1 cellular context compared by ENCODE assay signal in the genomic region with DNA sequence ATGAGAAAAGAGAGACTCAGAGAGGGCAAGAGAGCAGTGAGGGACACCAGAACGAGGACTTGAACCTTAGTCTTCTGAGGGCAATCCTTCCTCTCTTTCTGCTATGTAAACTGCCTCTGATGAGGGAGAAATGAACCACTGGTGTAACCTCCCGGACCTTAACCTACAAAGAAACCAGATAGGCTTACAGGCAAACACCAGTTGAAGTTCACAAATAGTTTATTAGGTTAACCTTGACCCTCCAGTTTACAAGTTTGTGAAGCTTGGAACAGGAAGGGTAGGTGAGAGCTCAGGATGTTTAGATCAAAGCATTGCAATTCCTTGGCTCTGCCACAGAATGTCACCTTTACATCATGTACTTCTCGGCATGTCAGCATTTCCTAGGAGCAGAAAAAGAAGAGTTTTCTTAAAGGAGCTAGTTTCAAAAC.
A peak's percentile ranks its signal among the peaks of the same experiment; 100 is the strongest.
TF ChIP-seq lines count a peak whose summit lies in the region.

No MANE protein-coding gene starts in this region.

TF ChIP-seq in HepG2, 621 proteins besides CTCF, POLR2A, EP300 and RAD21 (continued from another document and continues in another):
- TF ChIP-seq, protein P1, sequence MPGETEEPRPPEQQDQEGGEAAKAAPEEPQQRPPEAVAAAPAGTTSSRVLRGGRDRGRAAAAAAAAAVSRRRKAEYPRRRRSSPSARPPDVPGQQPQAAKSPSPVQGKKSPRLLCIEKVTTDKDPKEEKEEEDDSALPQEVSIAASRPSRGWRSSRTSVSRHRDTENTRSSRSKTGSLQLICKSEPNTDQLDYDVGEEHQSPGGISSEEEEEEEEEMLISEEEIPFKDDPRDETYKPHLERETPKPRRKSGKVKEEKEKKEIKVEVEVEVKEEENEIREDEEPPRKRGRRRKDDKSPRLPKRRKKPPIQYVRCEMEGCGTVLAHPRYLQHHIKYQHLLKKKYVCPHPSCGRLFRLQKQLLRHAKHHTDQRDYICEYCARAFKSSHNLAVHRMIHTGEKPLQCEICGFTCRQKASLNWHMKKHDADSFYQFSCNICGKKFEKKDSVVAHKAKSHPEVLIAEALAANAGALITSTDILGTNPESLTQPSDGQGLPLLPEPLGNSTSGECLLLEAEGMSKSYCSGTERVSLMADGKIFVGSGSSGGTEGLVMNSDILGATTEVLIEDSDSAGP (CRISPR knock-in tag; IDR thresholded peaks at IDR 0.05; ENCODE audit: borderline replicate concordance) = no peak; the same call in 1 of the 2 replicates
- no peak for TF ChIP-seq SCMH1 (CRISPR knock-in tag; IDR thresholded peaks at IDR 0.05; ENCODE audit: borderline replicate concordance)
- TF ChIP-seq, protein P2, sequence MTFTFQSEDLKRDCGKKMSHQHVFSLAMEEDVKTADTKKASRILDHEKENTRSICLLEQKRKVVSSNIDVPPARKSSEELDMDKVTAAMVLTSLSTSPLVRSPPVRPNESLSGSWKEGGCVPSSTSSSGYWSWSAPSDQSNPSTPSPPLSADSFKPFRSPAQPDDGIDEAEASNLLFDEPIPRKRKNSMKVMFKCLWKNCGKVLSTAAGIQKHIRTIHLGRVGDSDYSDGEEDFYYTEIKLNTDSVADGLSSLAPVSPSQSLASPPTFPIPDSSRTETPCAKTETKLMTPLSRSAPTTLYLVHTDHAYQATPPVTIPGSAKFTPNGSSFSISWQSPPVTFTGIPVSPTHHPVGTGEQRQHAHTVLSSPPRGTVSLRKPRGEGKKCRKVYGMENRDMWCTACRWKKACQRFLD (CRISPR knock-in tag; IDR thresholded peaks at IDR 0.05; ENCODE audit: borderline replicate concordance) = no peak
- TF ChIP-seq, protein P3, sequence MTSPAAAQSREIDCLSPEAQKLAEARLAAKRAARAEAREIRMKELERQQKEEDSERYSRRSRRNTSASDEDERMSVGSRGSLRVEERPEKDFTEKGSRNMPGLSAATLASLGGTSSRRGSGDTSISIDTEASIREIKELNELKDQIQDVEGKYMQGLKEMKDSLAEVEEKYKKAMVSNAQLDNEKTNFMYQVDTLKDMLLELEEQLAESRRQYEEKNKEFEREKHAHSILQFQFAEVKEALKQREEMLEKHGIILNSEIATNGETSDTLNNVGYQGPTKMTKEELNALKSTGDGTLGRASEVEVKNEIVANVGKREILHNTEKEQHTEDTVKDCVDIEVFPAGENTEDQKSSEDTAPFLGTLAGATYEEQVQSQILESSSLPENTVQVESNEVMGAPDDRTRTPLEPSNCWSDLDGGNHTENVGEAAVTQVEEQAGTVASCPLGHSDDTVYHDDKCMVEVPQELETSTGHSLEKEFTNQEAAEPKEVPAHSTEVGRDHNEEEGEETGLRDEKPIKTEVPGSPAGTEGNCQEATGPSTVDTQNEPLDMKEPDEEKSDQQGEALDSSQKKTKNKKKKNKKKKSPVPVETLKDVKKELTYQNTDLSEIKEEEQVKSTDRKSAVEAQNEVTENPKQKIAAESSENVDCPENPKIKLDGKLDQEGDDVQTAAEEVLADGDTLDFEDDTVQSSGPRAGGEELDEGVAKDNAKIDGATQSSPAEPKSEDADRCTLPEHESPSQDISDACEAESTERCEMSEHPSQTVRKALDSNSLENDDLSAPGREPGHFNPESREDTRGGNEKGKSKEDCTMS (CRISPR knock-in tag; conservative IDR thresholded peaks at IDR 0.05) = no peak
- TF ChIP-seq ELF3 (CRISPR knock-in tag; IDR thresholded peaks at IDR 0.05) = peak; percentile 65; the same call in 1 of the 2 replicates
- TF ChIP-seq MAFK (conservative IDR thresholded peaks at IDR 0.05 in 1 of 2, IDR thresholded peaks at IDR 0.05 in 1 of 2; ENCODE audit: low read length in 2 of 2) = peak; percentile 71 to 74
- TF ChIP-seq FOXK1 (CRISPR knock-in tag; IDR thresholded peaks at IDR 0.05; ENCODE audit: borderline replicate concordance, low read depth) = peak; percentile 61; the same call in 1 of the 2 replicates
- TF ChIP-seq ZNF83 (CRISPR knock-in tag; IDR thresholded peaks at IDR 0.05; ENCODE audit: borderline replicate concordance) = no peak
- TF ChIP-seq FOXK2 (IDR thresholded peaks at IDR 0.05) = no peak
- TF ChIP-seq ZNF761 (CRISPR knock-in tag; conservative IDR thresholded peaks at IDR 0.05) = no peak
- peak; percentile 84 for TF ChIP-seq ZMYM4 (CRISPR knock-in tag; IDR thresholded peaks at IDR 0.05)
- no peak for TF ChIP-seq RBFOX2 (IDR thresholded peaks at IDR 0.05; ENCODE audit: low read depth, low read length)
- TF ChIP-seq, protein P4, sequence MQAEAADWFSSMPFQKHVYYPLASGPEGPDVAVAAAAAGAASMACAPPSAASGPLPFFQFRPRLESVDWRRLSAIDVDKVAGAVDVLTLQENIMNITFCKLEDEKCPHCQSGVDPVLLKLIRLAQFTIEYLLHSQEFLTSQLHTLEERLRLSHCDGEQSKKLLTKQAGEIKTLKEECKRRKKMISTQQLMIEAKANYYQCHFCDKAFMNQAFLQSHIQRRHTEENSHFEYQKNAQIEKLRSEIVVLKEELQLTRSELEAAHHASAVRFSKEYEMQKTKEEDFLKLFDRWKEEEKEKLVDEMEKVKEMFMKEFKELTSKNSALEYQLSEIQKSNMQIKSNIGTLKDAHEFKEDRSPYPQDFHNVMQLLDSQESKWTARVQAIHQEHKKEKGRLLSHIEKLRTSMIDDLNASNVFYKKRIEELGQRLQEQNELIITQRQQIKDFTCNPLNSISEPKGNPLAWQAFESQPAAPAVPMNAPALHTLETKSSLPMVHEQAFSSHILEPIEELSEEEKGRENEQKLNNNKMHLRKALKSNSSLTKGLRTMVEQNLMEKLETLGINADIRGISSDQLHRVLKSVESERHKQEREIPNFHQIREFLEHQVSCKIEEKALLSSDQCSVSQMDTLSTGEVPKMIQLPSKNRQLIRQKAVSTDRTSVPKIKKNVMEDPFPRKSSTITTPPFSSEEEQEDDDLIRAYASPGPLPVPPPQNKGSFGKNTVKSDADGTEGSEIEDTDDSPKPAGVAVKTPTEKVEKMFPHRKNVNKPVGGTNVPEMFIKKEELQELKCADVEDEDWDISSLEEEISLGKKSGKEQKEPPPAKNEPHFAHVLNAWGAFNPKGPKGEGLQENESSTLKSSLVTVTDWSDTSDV (CRISPR knock-in tag; IDR thresholded peaks at IDR 0.05) = no peak
- TF ChIP-seq ZNF629 (CRISPR knock-in tag; conservative IDR thresholded peaks at IDR 0.05) = no peak
- TF ChIP-seq, protein P5, sequence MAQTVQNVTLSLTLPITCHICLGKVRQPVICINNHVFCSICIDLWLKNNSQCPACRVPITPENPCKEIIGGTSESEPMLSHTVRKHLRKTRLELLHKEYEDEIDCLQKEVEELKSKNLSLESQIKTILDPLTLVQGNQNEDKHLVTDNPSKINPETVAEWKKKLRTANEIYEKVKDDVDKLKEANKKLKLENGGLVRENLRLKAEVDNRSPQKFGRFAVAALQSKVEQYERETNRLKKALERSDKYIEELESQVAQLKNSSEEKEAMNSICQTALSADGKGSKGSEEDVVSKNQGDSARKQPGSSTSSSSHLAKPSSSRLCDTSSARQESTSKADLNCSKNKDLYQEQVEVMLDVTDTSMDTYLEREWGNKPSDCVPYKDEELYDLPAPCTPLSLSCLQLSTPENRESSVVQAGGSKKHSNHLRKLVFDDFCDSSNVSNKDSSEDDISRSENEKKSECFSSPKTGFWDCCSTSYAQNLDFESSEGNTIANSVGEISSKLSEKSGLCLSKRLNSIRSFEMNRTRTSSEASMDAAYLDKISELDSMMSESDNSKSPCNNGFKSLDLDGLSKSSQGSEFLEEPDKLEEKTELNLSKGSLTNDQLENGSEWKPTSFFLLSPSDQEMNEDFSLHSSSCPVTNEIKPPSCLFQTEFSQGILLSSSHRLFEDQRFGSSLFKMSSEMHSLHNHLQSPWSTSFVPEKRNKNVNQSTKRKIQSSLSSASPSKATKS (CRISPR knock-in tag; IDR thresholded peaks at IDR 0.05) = no peak
- no peak for TF ChIP-seq PRPF4 (IDR thresholded peaks at IDR 0.05; ENCODE audit: low read depth, low read length, poor library complexity, severe bottlenecking)
- TF ChIP-seq ZNF530 (CRISPR knock-in tag; IDR thresholded peaks at IDR 0.05; ENCODE audit: low read depth) = no peak
- TF ChIP-seq, protein P6, sequence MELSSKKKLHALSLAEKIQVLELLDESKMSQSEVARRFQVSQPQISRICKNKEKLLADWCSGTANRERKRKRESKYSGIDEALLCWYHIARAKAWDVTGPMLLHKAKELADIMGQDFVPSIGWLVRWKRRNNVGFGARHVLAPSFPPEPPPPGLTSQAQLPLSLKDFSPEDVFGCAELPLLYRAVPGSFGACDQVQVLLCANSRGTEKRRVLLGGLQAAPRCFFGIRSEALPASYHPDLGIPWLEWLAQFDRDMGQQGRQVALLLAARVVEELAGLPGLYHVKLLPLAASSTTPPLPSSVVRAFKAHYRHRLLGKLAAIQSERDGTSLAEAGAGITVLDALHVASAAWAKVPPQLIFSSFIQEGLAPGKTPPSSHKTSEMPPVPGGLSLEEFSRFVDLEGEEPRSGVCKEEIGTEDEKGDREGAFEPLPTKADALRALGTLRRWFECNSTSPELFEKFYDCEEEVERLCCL (CRISPR knock-in tag; IDR thresholded peaks at IDR 0.05; ENCODE audit: borderline replicate concordance) = no peak
- no peak for TF ChIP-seq ZNF550 (CRISPR knock-in tag; IDR thresholded peaks at IDR 0.05; ENCODE audit: borderline replicate concordance)
- TF ChIP-seq, protein P7, sequence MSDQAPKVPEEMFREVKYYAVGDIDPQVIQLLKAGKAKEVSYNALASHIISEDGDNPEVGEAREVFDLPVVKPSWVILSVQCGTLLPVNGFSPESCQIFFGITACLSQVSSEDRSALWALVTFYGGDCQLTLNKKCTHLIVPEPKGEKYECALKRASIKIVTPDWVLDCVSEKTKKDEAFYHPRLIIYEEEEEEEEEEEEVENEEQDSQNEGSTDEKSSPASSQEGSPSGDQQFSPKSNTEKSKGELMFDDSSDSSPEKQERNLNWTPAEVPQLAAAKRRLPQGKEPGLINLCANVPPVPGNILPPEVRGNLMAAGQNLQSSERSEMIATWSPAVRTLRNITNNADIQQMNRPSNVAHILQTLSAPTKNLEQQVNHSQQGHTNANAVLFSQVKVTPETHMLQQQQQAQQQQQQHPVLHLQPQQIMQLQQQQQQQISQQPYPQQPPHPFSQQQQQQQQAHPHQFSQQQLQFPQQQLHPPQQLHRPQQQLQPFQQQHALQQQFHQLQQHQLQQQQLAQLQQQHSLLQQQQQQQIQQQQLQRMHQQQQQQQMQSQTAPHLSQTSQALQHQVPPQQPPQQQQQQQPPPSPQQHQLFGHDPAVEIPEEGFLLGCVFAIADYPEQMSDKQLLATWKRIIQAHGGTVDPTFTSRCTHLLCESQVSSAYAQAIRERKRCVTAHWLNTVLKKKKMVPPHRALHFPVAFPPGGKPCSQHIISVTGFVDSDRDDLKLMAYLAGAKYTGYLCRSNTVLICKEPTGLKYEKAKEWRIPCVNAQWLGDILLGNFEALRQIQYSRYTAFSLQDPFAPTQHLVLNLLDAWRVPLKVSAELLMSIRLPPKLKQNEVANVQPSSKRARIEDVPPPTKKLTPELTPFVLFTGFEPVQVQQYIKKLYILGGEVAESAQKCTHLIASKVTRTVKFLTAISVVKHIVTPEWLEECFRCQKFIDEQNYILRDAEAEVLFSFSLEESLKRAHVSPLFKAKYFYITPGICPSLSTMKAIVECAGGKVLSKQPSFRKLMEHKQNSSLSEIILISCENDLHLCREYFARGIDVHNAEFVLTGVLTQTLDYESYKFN (CRISPR knock-in tag; conservative IDR thresholded peaks at IDR 0.05) = peak; percentile 88
- TF ChIP-seq CREM (IDR thresholded peaks at IDR 0.05) = peak; percentile 18; the same call in 1 of the 2 replicates
- TF ChIP-seq CREM (CRISPR knock-in tag; IDR thresholded peaks at IDR 0.05) = no peak
- TF ChIP-seq, protein P8, sequence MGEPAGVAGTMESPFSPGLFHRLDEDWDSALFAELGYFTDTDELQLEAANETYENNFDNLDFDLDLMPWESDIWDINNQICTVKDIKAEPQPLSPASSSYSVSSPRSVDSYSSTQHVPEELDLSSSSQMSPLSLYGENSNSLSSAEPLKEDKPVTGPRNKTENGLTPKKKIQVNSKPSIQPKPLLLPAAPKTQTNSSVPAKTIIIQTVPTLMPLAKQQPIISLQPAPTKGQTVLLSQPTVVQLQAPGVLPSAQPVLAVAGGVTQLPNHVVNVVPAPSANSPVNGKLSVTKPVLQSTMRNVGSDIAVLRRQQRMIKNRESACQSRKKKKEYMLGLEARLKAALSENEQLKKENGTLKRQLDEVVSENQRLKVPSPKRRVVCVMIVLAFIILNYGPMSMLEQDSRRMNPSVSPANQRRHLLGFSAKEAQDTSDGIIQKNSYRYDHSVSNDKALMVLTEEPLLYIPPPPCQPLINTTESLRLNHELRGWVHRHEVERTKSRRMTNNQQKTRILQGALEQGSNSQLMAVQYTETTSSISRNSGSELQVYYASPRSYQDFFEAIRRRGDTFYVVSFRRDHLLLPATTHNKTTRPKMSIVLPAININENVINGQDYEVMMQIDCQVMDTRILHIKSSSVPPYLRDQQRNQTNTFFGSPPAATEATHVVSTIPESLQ (CRISPR knock-in tag; conservative IDR thresholded peaks at IDR 0.05) = no peak
- TF ChIP-seq, protein P9, sequence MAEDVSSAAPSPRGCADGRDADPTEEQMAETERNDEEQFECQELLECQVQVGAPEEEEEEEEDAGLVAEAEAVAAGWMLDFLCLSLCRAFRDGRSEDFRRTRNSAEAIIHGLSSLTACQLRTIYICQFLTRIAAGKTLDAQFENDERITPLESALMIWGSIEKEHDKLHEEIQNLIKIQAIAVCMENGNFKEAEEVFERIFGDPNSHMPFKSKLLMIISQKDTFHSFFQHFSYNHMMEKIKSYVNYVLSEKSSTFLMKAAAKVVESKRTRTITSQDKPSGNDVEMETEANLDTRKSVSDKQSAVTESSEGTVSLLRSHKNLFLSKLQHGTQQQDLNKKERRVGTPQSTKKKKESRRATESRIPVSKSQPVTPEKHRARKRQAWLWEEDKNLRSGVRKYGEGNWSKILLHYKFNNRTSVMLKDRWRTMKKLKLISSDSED (CRISPR knock-in tag; IDR thresholded peaks at IDR 0.05) = no peak
- no peak for TF ChIP-seq ZNF792 (CRISPR knock-in tag; IDR thresholded peaks at IDR 0.05)
- TF ChIP-seq HMG20A (CRISPR knock-in tag; IDR thresholded peaks at IDR 0.05; ENCODE audit: borderline replicate concordance) = peak; percentile 63; the same call in 1 of the 2 replicates
- TF ChIP-seq ZNF138 (CRISPR knock-in tag; IDR thresholded peaks at IDR 0.05; ENCODE audit: low read depth) = no peak
- TF ChIP-seq, protein P10, sequence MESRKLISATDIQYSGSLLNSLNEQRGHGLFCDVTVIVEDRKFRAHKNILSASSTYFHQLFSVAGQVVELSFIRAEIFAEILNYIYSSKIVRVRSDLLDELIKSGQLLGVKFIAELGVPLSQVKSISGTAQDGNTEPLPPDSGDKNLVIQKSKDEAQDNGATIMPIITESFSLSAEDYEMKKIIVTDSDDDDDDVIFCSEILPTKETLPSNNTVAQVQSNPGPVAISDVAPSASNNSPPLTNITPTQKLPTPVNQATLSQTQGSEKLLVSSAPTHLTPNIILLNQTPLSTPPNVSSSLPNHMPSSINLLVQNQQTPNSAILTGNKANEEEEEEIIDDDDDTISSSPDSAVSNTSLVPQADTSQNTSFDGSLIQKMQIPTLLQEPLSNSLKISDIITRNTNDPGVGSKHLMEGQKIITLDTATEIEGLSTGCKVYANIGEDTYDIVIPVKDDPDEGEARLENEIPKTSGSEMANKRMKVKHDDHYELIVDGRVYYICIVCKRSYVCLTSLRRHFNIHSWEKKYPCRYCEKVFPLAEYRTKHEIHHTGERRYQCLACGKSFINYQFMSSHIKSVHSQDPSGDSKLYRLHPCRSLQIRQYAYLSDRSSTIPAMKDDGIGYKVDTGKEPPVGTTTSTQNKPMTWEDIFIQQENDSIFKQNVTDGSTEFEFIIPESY (CRISPR knock-in tag; IDR thresholded peaks at IDR 0.05) = no peak
- no peak for TF ChIP-seq PTBP1 (IDR thresholded peaks at IDR 0.05; ENCODE audit: low read depth, low read length, poor library complexity, severe bottlenecking)
- TF ChIP-seq MZF1 (CRISPR knock-in tag; IDR thresholded peaks at IDR 0.05; ENCODE audit: borderline replicate concordance) = no peak
- TF ChIP-seq, protein P11, sequence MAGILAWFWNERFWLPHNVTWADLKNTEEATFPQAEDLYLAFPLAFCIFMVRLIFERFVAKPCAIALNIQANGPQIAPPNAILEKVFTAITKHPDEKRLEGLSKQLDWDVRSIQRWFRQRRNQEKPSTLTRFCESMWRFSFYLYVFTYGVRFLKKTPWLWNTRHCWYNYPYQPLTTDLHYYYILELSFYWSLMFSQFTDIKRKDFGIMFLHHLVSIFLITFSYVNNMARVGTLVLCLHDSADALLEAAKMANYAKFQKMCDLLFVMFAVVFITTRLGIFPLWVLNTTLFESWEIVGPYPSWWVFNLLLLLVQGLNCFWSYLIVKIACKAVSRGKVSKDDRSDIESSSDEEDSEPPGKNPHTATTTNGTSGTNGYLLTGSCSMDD (CRISPR knock-in tag; IDR thresholded peaks at IDR 0.05) = no peak
